Comparison of ENCODE assay signal across 8 cellular contexts in the genomic region with DNA sequence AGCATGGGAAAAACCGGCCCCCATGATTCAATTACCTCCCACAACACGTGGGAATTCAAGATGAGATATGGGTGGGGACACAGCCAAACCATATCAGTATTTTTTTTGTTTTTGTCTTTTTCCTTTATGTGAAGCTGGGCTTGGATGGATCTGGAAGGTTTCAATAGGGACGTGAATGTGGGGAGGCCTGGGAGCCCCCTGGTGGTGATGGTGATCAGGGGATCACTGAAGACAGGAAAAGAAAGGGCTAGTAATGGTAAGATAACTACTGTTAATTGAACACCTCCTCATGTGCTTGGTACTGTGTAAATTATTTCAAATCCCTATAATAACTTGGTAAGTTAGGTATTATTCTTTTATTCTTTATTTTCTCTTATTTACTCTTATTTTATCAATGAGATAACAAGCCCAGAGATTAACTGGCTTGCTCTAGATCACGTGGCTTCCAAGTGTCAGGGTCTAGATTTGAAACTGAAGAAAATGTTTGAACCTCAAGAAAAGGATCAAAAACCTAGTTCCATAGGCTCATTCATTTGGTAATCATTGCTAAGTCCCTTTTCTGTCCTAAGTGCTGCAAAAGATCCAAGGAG.
A peak's percentile ranks its signal among the peaks of the same experiment; 100 is the strongest.
DNase-seq lines count a peak whose midpoint lies in the region; ATAC-seq and TF ChIP-seq lines count a peak whose summit lies in the region.

No MANE protein-coding gene starts in this region.

- 59 to 70% methylated on average over 4 of the region's 4 CpGs for WGBS in gastroesophageal sphincter (ENCODE audit: low coverage in 1 of 2), 2 donors

- TF ChIP-seq POLR2A in gastroesophageal sphincter (IDR thresholded peaks at IDR 0.05): no peak

- H3K27me3 ChIP-seq in BE2C (no peaks in the 10 kb centered on the region), gastroesophageal sphincter (no peaks in the 10 kb centered on the region)

- no peak overlapping the region for H3K4me3 ChIP-seq in BE2C (ENCODE audit: low read depth, low read length)
- H3K4me3 ChIP-seq in gastroesophageal sphincter: no peak overlapping the region

- H3K27ac ChIP-seq in gastroesophageal sphincter: no peak overlapping the region

- H3K9me3 ChIP-seq in BE2C: no peaks in the 10 kb centered on the region
- no peaks in the 10 kb centered on the region for H3K9me3 ChIP-seq in gastroesophageal sphincter

- DNase-seq in BE2C (peak; percentile 65), GM20000 (ENCODE audit: low spot score) (peak; percentile 46), NCI-H187 treated with DMSO at 0.1 percent for 48 hours (lab: John Stamatoyannopoulos, UW) (no peak)
- DNase-seq in stimulated activated CD4-positive, alpha-beta T cell treated with anti-CD3 and anti-CD28 coated beads, Interleukin-4, amount 100 ng/mL, for 1 hour: peak; percentile 8
- DNase-seq in effector CD8-positive, alpha-beta T cell (lab: John Stamatoyannopoulos, UW): no peak

- TF ChIP-seq CTCF in BE2C (IDR thresholded peaks at IDR 0.05; ENCODE audit: low read depth, low read length) (peak; percentile 82), GM20000 (IDR thresholded peaks at IDR 0.05; ENCODE audit: extremely low read depth, missing control alignments) (peak; percentile 8), gastroesophageal sphincter (IDR thresholded peaks at IDR 0.05) (peak in 3 of 4 experiments; percentile 36 to 59 (median 54))

- no peak for TF ChIP-seq EP300 in gastroesophageal sphincter (IDR thresholded peaks at IDR 0.05)

- peaks cover 28% of the 10 kb centered on the region for H3K4me1 ChIP-seq in BE2C
- H3K4me1 ChIP-seq in gastroesophageal sphincter: peaks cover 0 to 27% (median 0%) of the 10 kb centered on the region in 3 donors

- peak; percentile 46 for ATAC-seq in SK-N-SH treated with all-trans-retinoic acid at 6 μM for 48 hours
- no peak for ATAC-seq in gastroesophageal sphincter
- ATAC-seq in GM21825 (IDR thresholded peaks at IDR 0.05; ENCODE audit: unreplicated experiment): no peak

- H3K36me3 ChIP-seq in BE2C (no peaks in the 10 kb centered on the region), gastroesophageal sphincter (no peaks in the 10 kb centered on the region)

TF ChIP-seq in SK-N-SH treated with all-trans-retinoic acid at 6 μM for 48 hours, 23 proteins besides CTCF, POLR2A, EP300 and RAD21:
- TF ChIP-seq RARB (CRISPR knock-in tag; IDR thresholded peaks at IDR 0.05) (no peak), ZNF70 (CRISPR knock-in tag; IDR thresholded peaks at IDR 0.05) (no peak), OSR1 (CRISPR knock-in tag; IDR thresholded peaks at IDR 0.05) (no peak), TCF4 (CRISPR knock-in tag; IDR thresholded peaks at IDR 0.05; ENCODE audit: borderline replicate concordance) (no peak), PPARA (CRISPR knock-in tag; IDR thresholded peaks at IDR 0.05; ENCODE audit: borderline replicate concordance) (no peak), ZFP3 (CRISPR knock-in tag; IDR thresholded peaks at IDR 0.05) (no peak), ZC3H10 (CRISPR knock-in tag; IDR thresholded peaks at IDR 0.05) (no peak), ZFP30 (CRISPR knock-in tag; IDR thresholded peaks at IDR 0.05) (no peak), BACH2 (CRISPR knock-in tag; IDR thresholded peaks at IDR 0.05; ENCODE audit: borderline replicate concordance) (no peak), ARNTL (CRISPR knock-in tag; IDR thresholded peaks at IDR 0.05; ENCODE audit: borderline replicate concordance, low read depth) (no peak), TOX (CRISPR knock-in tag; IDR thresholded peaks at IDR 0.05; ENCODE audit: borderline replicate concordance) (no peak), SNAI2 (CRISPR knock-in tag; IDR thresholded peaks at IDR 0.05) (no peak), ZNF565 (CRISPR knock-in tag; conservative IDR thresholded peaks at IDR 0.05; ENCODE audit: low read depth) (no peak)
- TF ChIP-seq, protein P1, sequence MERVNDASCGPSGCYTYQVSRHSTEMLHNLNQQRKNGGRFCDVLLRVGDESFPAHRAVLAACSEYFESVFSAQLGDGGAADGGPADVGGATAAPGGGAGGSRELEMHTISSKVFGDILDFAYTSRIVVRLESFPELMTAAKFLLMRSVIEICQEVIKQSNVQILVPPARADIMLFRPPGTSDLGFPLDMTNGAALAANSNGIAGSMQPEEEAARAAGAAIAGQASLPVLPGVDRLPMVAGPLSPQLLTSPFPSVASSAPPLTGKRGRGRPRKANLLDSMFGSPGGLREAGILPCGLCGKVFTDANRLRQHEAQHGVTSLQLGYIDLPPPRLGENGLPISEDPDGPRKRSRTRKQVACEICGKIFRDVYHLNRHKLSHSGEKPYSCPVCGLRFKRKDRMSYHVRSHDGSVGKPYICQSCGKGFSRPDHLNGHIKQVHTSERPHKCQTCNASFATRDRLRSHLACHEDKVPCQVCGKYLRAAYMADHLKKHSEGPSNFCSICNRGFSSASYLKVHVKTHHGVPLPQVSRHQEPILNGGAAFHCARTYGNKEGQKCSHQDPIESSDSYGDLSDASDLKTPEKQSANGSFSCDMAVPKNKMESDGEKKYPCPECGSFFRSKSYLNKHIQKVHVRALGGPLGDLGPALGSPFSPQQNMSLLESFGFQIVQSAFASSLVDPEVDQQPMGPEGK (CRISPR knock-in tag; IDR thresholded peaks at IDR 0.05; ENCODE audit: borderline replicate concordance): no peak
- TF ChIP-seq, protein P2, sequence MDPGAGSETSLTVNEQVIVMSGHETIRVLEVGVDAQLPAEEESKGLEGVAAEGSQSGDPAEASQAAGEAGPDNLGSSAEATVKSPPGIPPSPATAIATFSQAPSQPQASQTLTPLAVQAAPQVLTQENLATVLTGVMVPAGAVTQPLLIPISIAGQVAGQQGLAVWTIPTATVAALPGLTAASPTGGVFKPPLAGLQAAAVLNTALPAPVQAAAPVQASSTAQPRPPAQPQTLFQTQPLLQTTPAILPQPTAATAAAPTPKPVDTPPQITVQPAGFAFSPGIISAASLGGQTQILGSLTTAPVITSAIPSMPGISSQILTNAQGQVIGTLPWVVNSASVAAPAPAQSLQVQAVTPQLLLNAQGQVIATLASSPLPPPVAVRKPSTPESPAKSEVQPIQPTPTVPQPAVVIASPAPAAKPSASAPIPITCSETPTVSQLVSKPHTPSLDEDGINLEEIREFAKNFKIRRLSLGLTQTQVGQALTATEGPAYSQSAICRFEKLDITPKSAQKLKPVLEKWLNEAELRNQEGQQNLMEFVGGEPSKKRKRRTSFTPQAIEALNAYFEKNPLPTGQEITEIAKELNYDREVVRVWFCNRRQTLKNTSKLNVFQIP (CRISPR knock-in tag; IDR thresholded peaks at IDR 0.05; ENCODE audit: borderline replicate concordance, low read depth): no peak
- TF ChIP-seq, protein P3, sequence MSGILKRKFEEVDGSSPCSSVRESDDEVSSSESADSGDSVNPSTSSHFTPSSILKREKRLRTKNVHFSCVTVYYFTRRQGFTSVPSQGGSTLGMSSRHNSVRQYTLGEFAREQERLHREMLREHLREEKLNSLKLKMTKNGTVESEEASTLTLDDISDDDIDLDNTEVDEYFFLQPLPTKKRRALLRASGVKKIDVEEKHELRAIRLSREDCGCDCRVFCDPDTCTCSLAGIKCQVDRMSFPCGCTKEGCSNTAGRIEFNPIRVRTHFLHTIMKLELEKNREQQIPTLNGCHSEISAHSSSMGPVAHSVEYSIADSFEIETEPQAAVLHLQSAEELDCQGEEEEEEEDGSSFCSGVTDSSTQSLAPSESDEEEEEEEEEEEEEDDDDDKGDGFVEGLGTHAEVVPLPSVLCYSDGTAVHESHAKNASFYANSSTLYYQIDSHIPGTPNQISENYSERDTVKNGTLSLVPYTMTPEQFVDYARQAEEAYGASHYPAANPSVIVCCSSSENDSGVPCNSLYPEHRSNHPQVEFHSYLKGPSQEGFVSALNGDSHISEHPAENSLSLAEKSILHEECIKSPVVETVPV (CRISPR knock-in tag; IDR thresholded peaks at IDR 0.05): no peak

Comparison
In these comparisons a context has a peak if more than half of its experiments do, and no peak if none do; other contexts are left out.
1. DNase-seq: peak in BE2C (single experiment), GM20000 (single experiment) and stimulated activated CD4-positive, alpha-beta T cell treated with anti-CD3 and anti-CD28 coated beads, Interleukin-4, amount 100 ng/mL, for 1 hour (single experiment); none in NCI-H187 treated with DMSO at 0.1 percent for 48 hours (single experiment) and effector CD8-positive, alpha-beta T cell (single experiment).
2. CTCF ChIP-seq: peak in every context shown above with its lines; median percentile 82 in BE2C; 54 in gastroesophageal sphincter; 8 in GM20000.